Comparison of ENCODE assay signal across 8 cellular contexts in genomic region chr5:80275347-80275746, GRCh38. TPM values are rescaled to one million over a fixed set of nuclear protein-coding genes. Genes with fewer than 3 reads are reported as not detected.
DNase-seq lines count a peak whose midpoint lies in the region; ATAC-seq, FAIRE-seq and TF ChIP-seq lines count a peak whose summit lies in the region.

No MANE protein-coding gene starts in this region.

- H3K4me1 ChIP-seq in DOHH2 (ENCODE audit: control insufficient read depth, low read length) (peaks cover 2% of the 10 kb centered on the region), IMR-90 (ENCODE audit: control insufficient read depth, insufficient read depth, low read length) (no peaks in the 10 kb centered on the region), HepG2 (ENCODE audit: insufficient read depth, low read length) (0 out of 2 replicates have a peak, but pooled peaks cover 5% of the 10 kb centered on the region), stomach (no peaks in the 10 kb centered on the region)

- H3K9me3 ChIP-seq in DOHH2 (ENCODE audit: control insufficient read depth, insufficient read depth, low read length): no peaks in the 10 kb centered on the region
- H3K9me3 ChIP-seq in IMR-90 (ENCODE audit: control insufficient read depth, insufficient read depth, low read length): no peaks in the 10 kb centered on the region
- no peaks in the 10 kb centered on the region for H3K9me3 ChIP-seq in HepG2 (ENCODE audit: low read length)
- no peaks in the 10 kb centered on the region for H3K9me3 ChIP-seq in stomach

- no peaks in the 10 kb centered on the region for H3K79me2 ChIP-seq in DOHH2 (ENCODE audit: control insufficient read depth, low read length)
- H3K79me2 ChIP-seq in HepG2 (ENCODE audit: insufficient read depth, low read length): no peaks in the 10 kb centered on the region

- no peak overlapping the region for H2BK20ac ChIP-seq in IMR-90 (ENCODE audit: low read depth, low read length)

- BruUV-seq in IMR-90 (replicated peaks; lab: Mats Ljungman, UMichigan): no TSS peak
- no TSS peak for BruUV-seq in HepG2 (replicated peaks; lab: Mats Ljungman, UMichigan)

- TF ChIP-seq EP300 in HepG2 (IDR thresholded peaks at IDR 0.05; ENCODE audit: low read depth in 2 of 2, low read length in 2 of 2) (no peak), HepG2 (CRISPR knock-in tag; IDR thresholded peaks at IDR 0.05; ENCODE audit: borderline replicate concordance) (no peak), stomach (IDR thresholded peaks at IDR 0.05) (no peak)

- H2BK5ac ChIP-seq in IMR-90 (ENCODE audit: low read depth, low read length, poor library complexity, severe bottlenecking): no peak overlapping the region

- no peak overlapping the region for H3K18ac ChIP-seq in IMR-90 (ENCODE audit: low read depth, low read length)

- H2AK5ac ChIP-seq in IMR-90 (ENCODE audit: low read depth, low read length): no peak overlapping the region

- POLR2A ChIA-PET in IMR-90 (lab: Charles Lee; ENCODE audit: unreplicated experiment): no interaction called here
- POLR2A ChIA-PET in HepG2 (lab: Yijun Ruan, JAX): interaction anchor here (0.9 kb wide), 1 partner anchor 20 kb away, joined by 4 read pairs; the partner anchor contains the start of gene SERINC5

- no peak overlapping the region for H3K56ac ChIP-seq in IMR-90 (ENCODE audit: extremely low read depth, insufficient read depth, low read length)

- H4K5ac ChIP-seq in IMR-90 (ENCODE audit: low read depth, low read length): no peak overlapping the region

- CTCF ChIA-PET in IMR-90 (lab: Yijun Ruan, JAX) (interaction anchor here (1.2 kb wide), 1 partner anchor 183 kb away, joined by 3 read pairs; no protein-coding TSS in a partner anchor), HepG2 (lab: Yijun Ruan, JAX; ENCODE audit: low intra/inter-chr PET ratio, low total read pairs) (interaction anchor here (2.7 kb wide), 1 partner anchor 184 kb away, joined by 22 read pairs; no protein-coding TSS in a partner anchor)

- H3K27ac ChIP-seq in DOHH2 (ENCODE audit: low read depth, low read length) (no peak overlapping the region), IMR-90 (ENCODE audit: insufficient read depth, low read length) (no peak overlapping the region), HepG2 (ENCODE audit: extremely low read length, insufficient read depth, low read length) (no peak overlapping the region), stomach (no peak overlapping the region)

- ATAC-seq in IMR-90 (ENCODE audit: low read depth) (no peak), HepG2 (peak; percentile 81), GM18868 (IDR thresholded peaks at IDR 0.05; ENCODE audit: unreplicated experiment) (no peak)

- H3K23ac ChIP-seq in IMR-90 (ENCODE audit: low read depth, low read length): no peak overlapping the region

- TF ChIP-seq RAD21 in IMR-90 (IDR thresholded peaks at IDR 0.05; ENCODE audit: low read length) (peak; percentile 61), HepG2 (CRISPR knock-in tag; IDR thresholded peaks at IDR 0.05) (peak; percentile 65)

- H3K4ac ChIP-seq in IMR-90 (ENCODE audit: low read depth, low read length): no peak overlapping the region

- no peaks in the 10 kb centered on the region for H3K9me2 ChIP-seq in DOHH2 (replicated peaks; ENCODE audit: control insufficient read depth, low read length)

- H3F3A ChIP-seq in DOHH2 (ENCODE audit: control insufficient read depth, insufficient read depth): no peaks in the 10 kb centered on the region

- H2AFZ ChIP-seq in IMR-90 (replicated peaks; ENCODE audit: low read length, poor library complexity) (no peak overlapping the region), HepG2 (ENCODE audit: low read length) (no peak overlapping the region)

- no peak overlapping the region for H2BK15ac ChIP-seq in IMR-90 (ENCODE audit: low read depth, low read length)

- H3K9me1 ChIP-seq in IMR-90 (ENCODE audit: insufficient read depth, low read length): no peaks in the 10 kb centered on the region

- TF ChIP-seq CTCF in DOHH2 (IDR thresholded peaks at IDR 0.05; ENCODE audit: low read depth, low read length, poor library complexity, severe bottlenecking) (peak; percentile 48), IMR-90 (conservative IDR thresholded peaks at IDR 0.05; ENCODE audit: low read depth, low read length) (peak; percentile 43), HepG2 (CRISPR knock-in tag; IDR thresholded peaks at IDR 0.05) (peak; percentile 81), stomach (IDR thresholded peaks at IDR 0.05) (peak in 2 of 7 experiments; percentile 25 to 47)

- in situ Hi-C loops in IMR-90 (cut with MboI; ENCODE audit: low sequenced_read_pairs): no loop called here
- in situ Hi-C loops in HepG2 (cut with HindIII; ENCODE audit: extremely low pct_ligation_motif_present, low pct_unique_long_range_greater_than_20kb): no loop called here

- no peak overlapping the region for H3K4me3 ChIP-seq in DOHH2 (ENCODE audit: low read length)
- no peak overlapping the region for H3K4me3 ChIP-seq in IMR-90 (ENCODE audit: insufficient read depth, low read depth, low read length)
- H3K4me3 ChIP-seq in HepG2 (replicated peaks in 1 of 3; ENCODE audit: insufficient read depth in 1 of 3, low read depth in 2 of 3, low read length in 3 of 3): no peak overlapping the region
- H3K4me3 ChIP-seq in stomach: no peak overlapping the region

- no peak overlapping the region for H4K91ac ChIP-seq in IMR-90 (ENCODE audit: insufficient read depth, low read depth, low read length)

- H2AK9ac ChIP-seq in IMR-90 (replicated peaks; ENCODE audit: low read depth, low read length, poor library complexity): no peak overlapping the region

- H3K9ac ChIP-seq in IMR-90 (ENCODE audit: low read depth, low read length) (no peak overlapping the region), HepG2 (ENCODE audit: insufficient read depth, low read depth, low read length) (no peak overlapping the region)

- H3K79me1 ChIP-seq in IMR-90 (ENCODE audit: low read depth in 1 of 2, low read length in 2 of 2): no peaks in the 10 kb centered on the region

- H3K27me3 ChIP-seq in DOHH2 (ENCODE audit: control insufficient read depth, low read length) (no peaks in the 10 kb centered on the region), IMR-90 (ENCODE audit: control insufficient read depth, insufficient read depth, low read length) (no peaks in the 10 kb centered on the region; the same call in 1 of the 2 replicates), HepG2 (ENCODE audit: control insufficient read depth in 1 of 2, insufficient read depth in 2 of 2, low read length in 2 of 2) (no peaks in the 10 kb centered on the region), stomach (no peaks in the 10 kb centered on the region)

- DNase-seq in IMR-90 (peak; percentile 21), amniotic epithelial cell (ENCODE audit: low read depth) (peak; percentile 32), HepG2 (ENCODE audit: low spot score) (peak; percentile 40), HK-2 (ENCODE audit: unreplicated experiment) (no peak), stomach (no peak), NCI-H1105 (lab: John Stamatoyannopoulos, UW) (no peak)

- intact Hi-C loops in IMR-90 (cut with micrococcal nuclease) (loop anchor here (1.0 to 2.0 kb wide), 2 partner anchors 19 to 184 kb away; partner anchors contain the start of gene SERINC5), HepG2 (cut with micrococcal nuclease; ENCODE audit: unreplicated experiment) (loop anchor here (1.0 kb wide), 1 partner anchor 182 kb away; no protein-coding TSS in a partner anchor), stomach (cut with DNase I; ENCODE audit: low total_unique reads) (loop anchor here (10.0 kb wide), 1 partner anchor 171 kb away; no protein-coding TSS in a partner anchor)

- H3K14ac ChIP-seq in IMR-90 (replicated peaks; ENCODE audit: low read depth, low read length): no peak overlapping the region

- dilution Hi-C loops in IMR-90 (cut with HindIII; ENCODE audit: low sequenced_read_pairs, unreplicated experiment): no loop called here

- 83% methylated on average over 1 of the region's 2 CpGs; no CpG with 5 or more reads in 1 of the 2 experiments for WGBS in IMR-90 (ENCODE audit: extremely low coverage in 2 of 2, insufficient read length in 1 of 2), 2 experiments
- WGBS in HepG2 (ENCODE audit: low lambda C conversion rate): 54% methylated on average over 2 of the region's 2 CpGs
- 63 to 87% (median 76%) methylated on average over 2 of the region's 2 CpGs for WGBS in stomach, 5 donors

- H3K36me3 ChIP-seq in DOHH2 (ENCODE audit: control insufficient read depth, low read length): no peaks in the 10 kb centered on the region
- no peaks in the 10 kb centered on the region for H3K36me3 ChIP-seq in IMR-90 (ENCODE audit: control insufficient read depth, insufficient read depth, low read length)
- no peaks in the 10 kb centered on the region for H3K36me3 ChIP-seq in HepG2 (replicated peaks in 1 of 2; ENCODE audit: control insufficient read depth in 1 of 2, insufficient read depth in 2 of 2, low read length in 2 of 2)
- H3K36me3 ChIP-seq in stomach: no peaks in the 10 kb centered on the region

- no peak overlapping the region for H4K8ac ChIP-seq in IMR-90 (ENCODE audit: low read depth in 2 of 2, low read length in 2 of 2)

- TF ChIP-seq POLR2A in IMR-90 (IDR thresholded peaks at IDR 0.05; ENCODE audit: low read depth, low read length) (no peak), HepG2 (IDR thresholded peaks at IDR 0.05; ENCODE audit: insufficient read depth in 1 of 2, low read depth in 2 of 2, low read length in 2 of 2) (no peak), stomach (IDR thresholded peaks at IDR 0.05) (no peak)

- H2BK120ac ChIP-seq in IMR-90 (ENCODE audit: low read depth, low read length): no peak overlapping the region

- H4K20me1 ChIP-seq in DOHH2 (ENCODE audit: control insufficient read depth, insufficient read depth, low read depth, low read length): no peaks in the 10 kb centered on the region
- H4K20me1 ChIP-seq in IMR-90 (ENCODE audit: insufficient read depth, low read length): no peaks in the 10 kb centered on the region
- H4K20me1 ChIP-seq in HepG2 (ENCODE audit: insufficient read depth, low read length): no peaks in the 10 kb centered on the region

- H3K4me2 ChIP-seq in DOHH2 (ENCODE audit: low read length) (no peak overlapping the region), IMR-90 (ENCODE audit: low read depth, low read length) (no peak overlapping the region), HepG2 (ENCODE audit: low read depth, low read length) (no peak overlapping the region)

- FAIRE-seq in HepG2 (lab: Jason Lieb, UNC): peak; percentile 57

RNA-seq across cellular contexts. Expression of gene SERINC5, which starts 19.5 kb away (rescaled TPM):
- total RNA-seq in IMR-90 (2012; rRNA removed): 7.2 and 8.1 TPM in 2 replicates
- 4.6 and 5.0 TPM in 2 replicates for polyA plus RNA-seq in IMR-90 (2012; rRNA removed)
- polyA plus RNA-seq in IMR-90 (2012; cell fraction: cytosol; rRNA removed): 2.0 and 2.5 TPM in 2 replicates
- polyA plus RNA-seq in IMR-90 (2012; cell fraction: nucleus; rRNA removed; ENCODE audit: low replicate concordance): 1.3 and 3.2 TPM in 2 replicates
- 22.8 and 23.1 TPM in 2 replicates for total RNA-seq in HepG2 (2016; rRNA removed; fragmentation: Illumina TruSeq; extraction: Trizol)
- total RNA-seq in HepG2 (2016; cell fraction: cytosol; rRNA removed; fragmentation: Illumina TruSeq; extraction: Trizol; ENCODE audit: low read depth): 5.4 and 6.5 TPM in 2 replicates
- total RNA-seq in HepG2 (2016; cell fraction: insoluble cytoplasmic fraction; rRNA removed; fragmentation: Illumina TruSeq; extraction: Trizol): 21.5 and 23.8 TPM in 2 replicates
- total RNA-seq in HepG2 (2016; cell fraction: membrane; rRNA removed; fragmentation: Illumina TruSeq; extraction: Trizol): 9.0 and 9.4 TPM in 2 replicates
- total RNA-seq in HepG2 (2016; cell fraction: nucleus; rRNA removed; fragmentation: Illumina TruSeq; extraction: Trizol): 33.8 and 36.7 TPM in 2 replicates
- 17.3 TPM in 2 replicates for polyA plus RNA-seq in HepG2 (2011; rRNA removed)
- 12.6 and 17.2 TPM in 2 replicates for polyA plus RNA-seq in HepG2 (2011; cell fraction: cytosol; rRNA removed)
- polyA plus RNA-seq in HepG2 (2011; cell fraction: nucleus; rRNA removed): 7.1 and 8.9 TPM in 2 replicates
- 19.5 and 21.6 TPM in 2 replicates for polyA plus RNA-seq in HepG2 (2012)
- 0.84 and 0.86 TPM in 2 replicates for polyA plus RNA-seq in HepG2 (2016; cell fraction: cytosol; fragmentation: Illumina TruSeq; extraction: Trizol; ENCODE audit: low read depth)
- polyA plus RNA-seq in HepG2 (2016; cell fraction: insoluble cytoplasmic fraction; fragmentation: Illumina TruSeq; extraction: Trizol; ENCODE audit: low read depth): 9.7 and 9.9 TPM in 2 replicates
- polyA plus RNA-seq in HepG2 (2016; cell fraction: membrane; fragmentation: Illumina TruSeq; extraction: Trizol; ENCODE audit: low read depth): 2.2 and 3.1 TPM in 2 replicates
- polyA plus RNA-seq in HepG2 (2016; cell fraction: nucleus; fragmentation: Illumina TruSeq; extraction: Trizol; ENCODE audit: insufficient read depth, low read depth): 20.5 and 22.1 TPM in 2 replicates
- 6.4 and 56.6 TPM in 2 replicates for polyA minus RNA-seq in HepG2 (2011; rRNA and poly(A)+ RNA removed; ENCODE audit: low replicate concordance)
- polyA minus RNA-seq in HepG2 (2011; cell fraction: cytosol; rRNA and poly(A)+ RNA removed): 25.1 and 29.5 TPM in 2 replicates
- polyA minus RNA-seq in HepG2 (2011; cell fraction: nucleus; rRNA and poly(A)+ RNA removed): 22.3 and 25.4 TPM in 2 replicates
- total RNA-seq in stomach: 10 to 100 TPM; 16.9 to 71.4 (median 34.3) TPM
- polyA plus RNA-seq in stomach: 1 to 10 TPM; 2.4 to 5.0 (median 3.3) TPM

RNA-seq across cellular contexts. Expression of gene SPZ1, which starts 44.5 kb away (rescaled TPM):
- total RNA-seq in IMR-90 (2012; rRNA removed): not detected in 2 replicates
- not detected in 2 replicates for polyA plus RNA-seq in IMR-90 (2012; rRNA removed)
- polyA plus RNA-seq in IMR-90 (2012; cell fraction: cytosol; rRNA removed): not detected in 2 replicates
- not detected in 2 replicates for polyA plus RNA-seq in IMR-90 (2012; cell fraction: nucleus; rRNA removed; ENCODE audit: low replicate concordance)
- total RNA-seq in HepG2 (2016; rRNA removed; fragmentation: Illumina TruSeq; extraction: Trizol): not detected in 2 replicates
- not detected in 2 replicates for total RNA-seq in HepG2 (2016; cell fraction: cytosol; rRNA removed; fragmentation: Illumina TruSeq; extraction: Trizol; ENCODE audit: low read depth)
- total RNA-seq in HepG2 (2016; cell fraction: insoluble cytoplasmic fraction; rRNA removed; fragmentation: Illumina TruSeq; extraction: Trizol): not detected in 2 replicates
- total RNA-seq in HepG2 (2016; cell fraction: membrane; rRNA removed; fragmentation: Illumina TruSeq; extraction: Trizol): not detected in 2 replicates
- not detected in 2 replicates for total RNA-seq in HepG2 (2016; cell fraction: nucleus; rRNA removed; fragmentation: Illumina TruSeq; extraction: Trizol)
- polyA plus RNA-seq in HepG2 (2011; rRNA removed): not detected in 2 replicates
- polyA plus RNA-seq in HepG2 (2011; cell fraction: cytosol; rRNA removed): not detected in 2 replicates
- polyA plus RNA-seq in HepG2 (2011; cell fraction: nucleus; rRNA removed): not detected in 2 replicates
- not detected in 2 replicates for polyA plus RNA-seq in HepG2 (2012)
- polyA plus RNA-seq in HepG2 (2016; cell fraction: cytosol; fragmentation: Illumina TruSeq; extraction: Trizol; ENCODE audit: low read depth): not detected in 2 replicates
- not detected in 2 replicates for polyA plus RNA-seq in HepG2 (2016; cell fraction: insoluble cytoplasmic fraction; fragmentation: Illumina TruSeq; extraction: Trizol; ENCODE audit: low read depth)
- polyA plus RNA-seq in HepG2 (2016; cell fraction: membrane; fragmentation: Illumina TruSeq; extraction: Trizol; ENCODE audit: low read depth): not detected in 2 replicates
- polyA plus RNA-seq in HepG2 (2016; cell fraction: nucleus; fragmentation: Illumina TruSeq; extraction: Trizol; ENCODE audit: insufficient read depth, low read depth): not detected in 2 replicates
- polyA minus RNA-seq in HepG2 (2011; rRNA and poly(A)+ RNA removed; ENCODE audit: low replicate concordance): not detected in 2 replicates
- not detected in 2 replicates for polyA minus RNA-seq in HepG2 (2011; cell fraction: cytosol; rRNA and poly(A)+ RNA removed)
- not detected in 2 replicates for polyA minus RNA-seq in HepG2 (2011; cell fraction: nucleus; rRNA and poly(A)+ RNA removed)
- not detected for total RNA-seq in stomach
- not detected for polyA plus RNA-seq in stomach

Comparison
In these comparisons a context has a peak if more than half of its experiments do, and no peak if none do; other contexts are left out.
1. DNase-seq: peak in IMR-90 (single experiment), amniotic epithelial cell (single experiment) and HepG2 (single experiment); none in HK-2 (single experiment), stomach (single experiment) and NCI-H1105 (single experiment).